Comparison of ENCODE assay signal across 10 cellular contexts in genomic region chr10:103153765-103154197, GRCh38. TPM values are rescaled to one million over a fixed set of nuclear protein-coding genes. Genes with fewer than 3 reads are reported as not detected.
A peak's percentile ranks its signal among the peaks of the same experiment; 100 is the strongest.
DNase-seq lines count a peak whose midpoint lies in the region; ATAC-seq and TF ChIP-seq lines count a peak whose summit lies in the region.
"Had no signal": no experiment of that assay in that cellular context is flagged by ENCODE, and none has a peak within 500 bp of the region (broad histone marks: within the 10 kb centered on the region; RNA-seq: fewer than 3 reads in every experiment).

No MANE protein-coding gene starts in this region.

- peaks cover 14% of the 10 kb centered on the region for H3F3A ChIP-seq in SK-N-SH (replicated peaks; ENCODE audit: insufficient read depth)

- no peak overlapping the region for H3K9ac ChIP-seq in SK-N-SH

- H4K20me1 ChIP-seq in SK-N-SH (ENCODE audit: insufficient read depth) = no peaks in the 10 kb centered on the region

- TF ChIP-seq POLR2A in gastroesophageal sphincter (IDR thresholded peaks at IDR 0.05) = no peak

- H2AFZ ChIP-seq in SK-N-SH (ENCODE audit: low read depth) = no peak overlapping the region

- TF ChIP-seq RAD21 in SK-N-SH (IDR thresholded peaks at IDR 0.05; ENCODE audit: low read length) = no peak

- H3K27me3 Mint-ChIP-seq in activated naive CD4-positive, alpha-beta T cell treated with anti-CD3 and anti-CD28 coated beads, Interleukin-2, amount 10 ng/mL, durations not matched to agents 7 days and 5 days = no peaks in the 10 kb centered on the region
- no peaks in the 10 kb centered on the region for H3K27me3 Mint-ChIP-seq in naive thymus-derived CD4-positive, alpha-beta T cell
- H3K27me3 Mint-ChIP-seq in activated CD8-positive, alpha-beta memory T cell treated with anti-CD3 and anti-CD28 coated beads, Interleukin-2, amount 10 ng/mL, durations not matched to agents 7 days and 5 days = no peaks in the 10 kb centered on the region
- H3K27me3 Mint-ChIP-seq: activated naive CD8-positive, alpha-beta T cell treated with anti-CD3 and anti-CD28 coated beads, Interleukin-2, amount 10 ng/mL, durations not matched to agents 7 days and 5 days; stimulated activated naive CD8-positive, alpha-beta T cell treated with anti-CD3 and anti-CD28 coated beads, Interleukin-15, Interleukin-2, amounts not matched to agents 100 ng/mL and 50 ng/mL, for 24 hours had no signal

- peak; percentile 61 for DNase-seq in DMS53 treated with DMSO at 0.1 percent for 48 hours (lab: John Stamatoyannopoulos, UW; ENCODE audit: unreplicated experiment)
- no peak for DNase-seq in SK-N-SH
- no peak for DNase-seq in psoas muscle
- no peak for DNase-seq in activated naive CD4-positive, alpha-beta T cell treated with anti-CD3 and anti-CD28 coated beads, Interleukin-2, amount 10 ng/mL, durations not matched to agents 7 days and 5 days
- DNase-seq in naive thymus-derived CD4-positive, alpha-beta T cell = no peak
- DNase-seq in stimulated activated naive CD4-positive, alpha-beta T cell treated with Interleukin-2 at 50 U/mL for 16 hours (lab: John Stamatoyannopoulos, UW) = no peak
- DNase-seq in activated CD8-positive, alpha-beta memory T cell treated with anti-CD3 and anti-CD28 coated beads, Interleukin-2, amount 10 ng/mL, durations not matched to agents 7 days and 5 days = no peak
- DNase-seq: activated naive CD8-positive, alpha-beta T cell treated with anti-CD3 and anti-CD28 coated beads, Interleukin-2, amount 10 ng/mL, durations not matched to agents 7 days and 5 days had no signal

- H3K27me3 ChIP-seq in SK-N-SH (ENCODE audit: insufficient read depth) (no peaks in the 10 kb centered on the region), gastroesophageal sphincter (no peaks in the 10 kb centered on the region), psoas muscle (ENCODE audit: insufficient read depth in 3 of 3, low read length in 2 of 3) (no peaks in the 10 kb centered on the region)
- H3K27me3 ChIP-seq in naive thymus-derived CD4-positive, alpha-beta T cell (ENCODE audit: control insufficient read depth in 2 of 2, insufficient read depth in 2 of 2, low read length in 2 of 2) = no peaks in the 10 kb centered on the region

- H3K4me3 ChIP-seq in SK-N-SH (ENCODE audit: low read depth in 2 of 2, low read length in 1 of 2) (no peak overlapping the region), gastroesophageal sphincter (peak overlapping the region in 1 of 2 donors; percentile 19), psoas muscle (peak overlapping the region; percentile 45)
- H3K4me3 ChIP-seq in naive thymus-derived CD4-positive, alpha-beta T cell (ENCODE audit: low read length) = no peak overlapping the region

- ATAC-seq in gastroesophageal sphincter (no peak), psoas muscle (no peak)
- no peak for ATAC-seq in naive thymus-derived CD4-positive, alpha-beta T cell
- no peak for ATAC-seq in activated CD8-positive, alpha-beta memory T cell treated with anti-CD3 and anti-CD28 coated beads, Interleukin-2, amount 10 ng/mL, durations not matched to agents 7 days and 5 days

- no peak overlapping the region for H3K27ac Mint-ChIP-seq in activated naive CD4-positive, alpha-beta T cell treated with anti-CD3 and anti-CD28 coated beads, Interleukin-2, amount 10 ng/mL, durations not matched to agents 7 days and 5 days
- no peak overlapping the region for H3K27ac Mint-ChIP-seq in naive thymus-derived CD4-positive, alpha-beta T cell
- H3K27ac Mint-ChIP-seq in activated CD8-positive, alpha-beta memory T cell treated with anti-CD3 and anti-CD28 coated beads, Interleukin-2, amount 10 ng/mL, durations not matched to agents 7 days and 5 days = no peak overlapping the region
- H3K27ac Mint-ChIP-seq: activated naive CD8-positive, alpha-beta T cell treated with anti-CD3 and anti-CD28 coated beads, Interleukin-2, amount 10 ng/mL, durations not matched to agents 7 days and 5 days; stimulated activated naive CD8-positive, alpha-beta T cell treated with anti-CD3 and anti-CD28 coated beads, Interleukin-15, Interleukin-2, amounts not matched to agents 100 ng/mL and 50 ng/mL, for 24 hours had no signal

- H3K4me3 Mint-ChIP-seq in activated naive CD4-positive, alpha-beta T cell treated with anti-CD3 and anti-CD28 coated beads, Interleukin-2, amount 10 ng/mL, durations not matched to agents 7 days and 5 days = no peak overlapping the region
- H3K4me3 Mint-ChIP-seq in naive thymus-derived CD4-positive, alpha-beta T cell = no peak overlapping the region
- H3K4me3 Mint-ChIP-seq in activated CD8-positive, alpha-beta memory T cell treated with anti-CD3 and anti-CD28 coated beads, Interleukin-2, amount 10 ng/mL, durations not matched to agents 7 days and 5 days = no peak overlapping the region
- H3K4me3 Mint-ChIP-seq: activated naive CD8-positive, alpha-beta T cell treated with anti-CD3 and anti-CD28 coated beads, Interleukin-2, amount 10 ng/mL, durations not matched to agents 7 days and 5 days; stimulated activated naive CD8-positive, alpha-beta T cell treated with anti-CD3 and anti-CD28 coated beads, Interleukin-15, Interleukin-2, amounts not matched to agents 100 ng/mL and 50 ng/mL, for 24 hours had no signal

- H3K4me1 Mint-ChIP-seq in activated naive CD4-positive, alpha-beta T cell treated with anti-CD3 and anti-CD28 coated beads, Interleukin-2, amount 10 ng/mL, durations not matched to agents 7 days and 5 days = no peaks in the 10 kb centered on the region
- peaks cover 0 to 22% (median 5%) of the 10 kb centered on the region in 7 donors for H3K4me1 Mint-ChIP-seq in naive thymus-derived CD4-positive, alpha-beta T cell
- peaks cover 2% of the 10 kb centered on the region for H3K4me1 Mint-ChIP-seq in activated CD8-positive, alpha-beta memory T cell treated with anti-CD3 and anti-CD28 coated beads, Interleukin-2, amount 10 ng/mL, durations not matched to agents 7 days and 5 days

- no peaks in the 10 kb centered on the region for H3K9me3 Mint-ChIP-seq in activated naive CD4-positive, alpha-beta T cell treated with anti-CD3 and anti-CD28 coated beads, Interleukin-2, amount 10 ng/mL, durations not matched to agents 7 days and 5 days
- H3K9me3 Mint-ChIP-seq in naive thymus-derived CD4-positive, alpha-beta T cell = no peaks in the 10 kb centered on the region
- H3K9me3 Mint-ChIP-seq in activated CD8-positive, alpha-beta memory T cell treated with anti-CD3 and anti-CD28 coated beads, Interleukin-2, amount 10 ng/mL, durations not matched to agents 7 days and 5 days (ENCODE audit: low read depth) = no peaks in the 10 kb centered on the region
- H3K9me3 Mint-ChIP-seq: activated naive CD8-positive, alpha-beta T cell treated with anti-CD3 and anti-CD28 coated beads, Interleukin-2, amount 10 ng/mL, durations not matched to agents 7 days and 5 days; stimulated activated naive CD8-positive, alpha-beta T cell treated with anti-CD3 and anti-CD28 coated beads, Interleukin-15, Interleukin-2, amounts not matched to agents 100 ng/mL and 50 ng/mL, for 24 hours had no signal

- peak overlapping the region; percentile 19 to 58; a peak in 3 of 4 replicates for H3K27ac ChIP-seq in SK-N-SH (ENCODE audit: low read depth in 2 of 2, low read length in 1 of 2)
- H3K27ac ChIP-seq in gastroesophageal sphincter = peak overlapping the region; percentile 67 to 78 (median 73)
- H3K27ac ChIP-seq in psoas muscle = peak overlapping the region; percentile 86
- no peak overlapping the region for H3K27ac ChIP-seq in naive thymus-derived CD4-positive, alpha-beta T cell (ENCODE audit: low read depth, low read length)

- CTCF ChIA-PET in SK-N-SH (lab: Yijun Ruan, JAX) = interaction anchor here (1.5 kb wide), 1 partner anchor 236 kb away, joined by 5 read pairs; the partner anchor contains the start of gene CNNM2
- CTCF ChIA-PET in activated naive CD4-positive, alpha-beta T cell treated with anti-CD3 and anti-CD28 coated beads, Interleukin-2, amount 10 ng/mL, durations not matched to agents 7 days and 5 days (lab: Charles Lee) = no interaction called here
- CTCF ChIA-PET in naive thymus-derived CD4-positive, alpha-beta T cell (lab: Charles Lee) = no interaction called here
- CTCF ChIA-PET in activated CD8-positive, alpha-beta memory T cell treated with anti-CD3 and anti-CD28 coated beads, Interleukin-2, amount 10 ng/mL, durations not matched to agents 7 days and 5 days (lab: Charles Lee) = interaction anchor here (0.6 to 0.9 kb wide), 2 partner anchors 91 to 437 kb away, joined by 4 read pairs; no protein-coding TSS in a partner anchor

- 57% methylated on average over 4 of the region's 4 CpGs for WGBS in SK-N-SH (ENCODE audit: low lambda C conversion rate)
- 15 to 24% methylated on average over 4 of the region's 4 CpGs for WGBS in gastroesophageal sphincter (ENCODE audit: low coverage in 1 of 2), 2 donors
- WGBS in psoas muscle, 3 donors = 7 to 15% (median 8%) methylated on average over 4 of the region's 4 CpGs

- intact Hi-C loops in psoas muscle (cut with DNase I) = loop anchor here in 1 of 2 donors (5.0 kb wide), 2 partner anchors 36 to 39 kb away; partner anchors contain the start of gene NT5C2
- intact Hi-C loops in naive thymus-derived CD4-positive, alpha-beta T cell (cut with micrococcal nuclease) = no loop called here

- H3K4me2 ChIP-seq in SK-N-SH = no peak overlapping the region

- peaks cover 28% of the 10 kb centered on the region for H3K36me3 Mint-ChIP-seq in activated naive CD4-positive, alpha-beta T cell treated with anti-CD3 and anti-CD28 coated beads, Interleukin-2, amount 10 ng/mL, durations not matched to agents 7 days and 5 days
- H3K36me3 Mint-ChIP-seq in naive thymus-derived CD4-positive, alpha-beta T cell = peaks cover 0 to 56% (median 25%) of the 10 kb centered on the region in 5 donors
- peaks cover 12% of the 10 kb centered on the region for H3K36me3 Mint-ChIP-seq in activated CD8-positive, alpha-beta memory T cell treated with anti-CD3 and anti-CD28 coated beads, Interleukin-2, amount 10 ng/mL, durations not matched to agents 7 days and 5 days

- H3K79me2 ChIP-seq in SK-N-SH (ENCODE audit: insufficient read depth) = peaks cover 93% of the 10 kb centered on the region

- no peaks in the 10 kb centered on the region for H3K9me3 ChIP-seq in SK-N-SH
- no peaks in the 10 kb centered on the region for H3K9me3 ChIP-seq in gastroesophageal sphincter
- no peaks in the 10 kb centered on the region for H3K9me3 ChIP-seq in psoas muscle
- no peaks in the 10 kb centered on the region for H3K9me3 ChIP-seq in naive thymus-derived CD4-positive, alpha-beta T cell (ENCODE audit: control insufficient read depth in 2 of 3, low read length in 3 of 3)

- POLR2A ChIA-PET in SK-N-SH (lab: Yijun Ruan, JAX) = no interaction called here
- POLR2A ChIA-PET in naive thymus-derived CD4-positive, alpha-beta T cell (lab: Charles Lee) = no interaction called here

- TF ChIP-seq EP300 in SK-N-SH (IDR thresholded peaks at IDR 0.05; ENCODE audit: borderline replicate concordance in 1 of 2, low read depth in 1 of 2, low read length in 1 of 2) (no peak), gastroesophageal sphincter (IDR thresholded peaks at IDR 0.05) (no peak)

- H3K4me1 ChIP-seq in SK-N-SH (ENCODE audit: control insufficient read depth in 1 of 2, insufficient read depth in 2 of 2, low read depth in 1 of 2, low read length in 1 of 2) = peaks cover 0 to 28% of the 10 kb centered on the region in 2 experiments; a peak in 2 of 4 replicates
- H3K4me1 ChIP-seq in gastroesophageal sphincter = peaks cover 16 to 48% (median 18%) of the 10 kb centered on the region in 3 donors
- peaks cover 58% of the 10 kb centered on the region for H3K4me1 ChIP-seq in psoas muscle
- no peaks in the 10 kb centered on the region for H3K4me1 ChIP-seq in naive thymus-derived CD4-positive, alpha-beta T cell (ENCODE audit: control insufficient read depth in 2 of 2, insufficient read depth in 2 of 2, low read length in 2 of 2)

- H3K9me2 ChIP-seq in SK-N-SH = no peaks in the 10 kb centered on the region

- TF ChIP-seq CTCF in SK-N-SH (IDR thresholded peaks at IDR 0.05) (no peak), gastroesophageal sphincter (IDR thresholded peaks at IDR 0.05) (no peak), psoas muscle (IDR thresholded peaks at IDR 0.05) (no peak)

- H3K36me3 ChIP-seq in SK-N-SH (replicated peaks in 1 of 2; ENCODE audit: control insufficient read depth in 1 of 2, insufficient read depth in 2 of 2, low read length in 1 of 2) (peaks cover 9 to 52% of the 10 kb centered on the region in 2 experiments), gastroesophageal sphincter (peaks cover 0 to 21% of the 10 kb centered on the region in 2 donors), psoas muscle (ENCODE audit: insufficient read depth in 1 of 2, low read depth in 1 of 2) (peaks cover 0 to 20% of the 10 kb centered on the region in 2 donors)
- H3K36me3 ChIP-seq in naive thymus-derived CD4-positive, alpha-beta T cell (ENCODE audit: control insufficient read depth in 2 of 3, insufficient read depth in 3 of 3, low read length in 3 of 3) = peaks cover 0 to 9% (median 0%) of the 10 kb centered on the region in 3 experiments

RNA-seq across cellular contexts. Expression of gene NT5C2, which starts 39.3 kb away (rescaled TPM):
- polyA plus RNA-seq in SK-N-SH (2012; rRNA removed) = 29.6 and 45.4 TPM in 2 replicates
- polyA plus RNA-seq in SK-N-SH (2012; cell fraction: cytosol; rRNA removed) = 42.8 and 47.5 TPM in 2 replicates
- 21.0 and 39.8 TPM in 2 replicates for polyA plus RNA-seq in SK-N-SH (2012; cell fraction: nucleus; rRNA removed)
- total RNA-seq in gastroesophageal sphincter = 10 to 100 TPM; 63.4 to 71.9 (median 71.1) TPM
- 10 to 100 TPM; 64.5 to 94.6 (median 80.4) TPM for total RNA-seq in psoas muscle
- 10 to 100 TPM; 17.8 to 57.6 (median 41.5) TPM for polyA plus RNA-seq in psoas muscle
- 10 to 100 TPM; 53.8 to 87.8 (median 72.3) TPM for total RNA-seq in naive thymus-derived CD4-positive, alpha-beta T cell
- 10 to 100 TPM; 48.7 to 60.6 TPM for polyA plus RNA-seq in naive thymus-derived CD4-positive, alpha-beta T cell
- total RNA-seq in activated CD8-positive, alpha-beta memory T cell treated with anti-CD3 and anti-CD28 coated beads, Interleukin-2, amount 10 ng/mL, durations not matched to agents 7 days and 5 days = 10 to 100 TPM; 64.4 to 64.9 TPM

Comparison
In these comparisons a context has a peak if more than half of its experiments do, and no peak if none do; other contexts are left out.
1. CTCF ChIA-PET loops: an anchor here in SK-N-SH (1.5 kb wide) and activated CD8-positive, alpha-beta memory T cell treated with anti-CD3 and anti-CD28 coated beads, Interleukin-2, amount 10 ng/mL, durations not matched to agents 7 days and 5 days (0.6 to 0.9 kb wide); none called in activated naive CD4-positive, alpha-beta T cell treated with anti-CD3 and anti-CD28 coated beads, Interleukin-2, amount 10 ng/mL, durations not matched to agents 7 days and 5 days and naive thymus-derived CD4-positive, alpha-beta T cell.